11 cellular contexts compared by ENCODE assay signal in genomic region chr11:117930668-117931330, GRCh38. TPM values are rescaled to one million over a fixed set of nuclear protein-coding genes. Genes with fewer than 3 reads are reported as not detected.
DNase-seq lines count a peak whose midpoint lies in the region; ATAC-seq and TF ChIP-seq lines count a peak whose summit lies in the region.
"Had no signal": no experiment of that assay in that cellular context is flagged by ENCODE, and none has a peak within 500 bp of the region (broad histone marks: within the 10 kb centered on the region; RNA-seq: fewer than 3 reads in every experiment).

No MANE protein-coding gene starts in this region.

- H3K36me3 ChIP-seq in BLaER1 treated with 17β-estradiol and CSF1 and Interleukin-3, amounts not matched to agents 10 nM and 100 nM, result no peaks in the 10 kb centered on the region
- H3K36me3 ChIP-seq in DOHH2 (ENCODE audit: control insufficient read depth, low read length), result no peaks in the 10 kb centered on the region
- no peaks in the 10 kb centered on the region for H3K36me3 ChIP-seq in vagina

- ATAC-seq in activated B cell treated with CpG ODN at 0.5 μM for 24 hours (ENCODE audit: low read depth), result peak; percentile 60
- peak; percentile 26 for ATAC-seq in memory B cell (ENCODE audit: low read depth)
- no peak for ATAC-seq in WTC11
- ATAC-seq: esophagus mucosa had no signal

- H3K36me3 Mint-ChIP-seq in activated B cell treated with CpG ODN at 0.5 μM for 24 hours (ENCODE audit: low read depth) (no peaks in the 10 kb centered on the region), memory B cell (no peaks in the 10 kb centered on the region), WTC11 (no peaks in the 10 kb centered on the region)

- no peaks in the 10 kb centered on the region for H3K9me2 ChIP-seq in DOHH2 (replicated peaks; ENCODE audit: control insufficient read depth, low read length)

- H4K20me1 ChIP-seq in BLaER1 treated with 17β-estradiol and CSF1 and Interleukin-3, amounts not matched to agents 10 nM and 100 nM, result no peaks in the 10 kb centered on the region; a peak in 1 of 22 replicates
- no peaks in the 10 kb centered on the region for H4K20me1 ChIP-seq in DOHH2 (ENCODE audit: control insufficient read depth, insufficient read depth, low read depth, low read length)

- intact Hi-C loops in activated B cell treated with CpG ODN at 0.5 μM for 24 hours (cut with micrococcal nuclease), result no loop called here
- intact Hi-C loops in vagina (cut with DNase I), result no loop called here

- peaks cover 59 to 84% (median 65%) of the 10 kb centered on the region in 10 experiments for H3K4me1 ChIP-seq in BLaER1 treated with 17β-estradiol and CSF1 and Interleukin-3, amounts not matched to agents 10 nM and 100 nM
- peaks cover 58% of the 10 kb centered on the region for H3K4me1 ChIP-seq in DOHH2 (ENCODE audit: control insufficient read depth, low read length)
- peaks cover 8% of the 10 kb centered on the region for H3K4me1 ChIP-seq in vagina

- H3K27ac ChIP-seq in BLaER1 treated with 17β-estradiol and CSF1 and Interleukin-3, amounts not matched to agents 10 nM and 100 nM, result peak overlapping the region in 9 of 11 experiments; percentile 2 to 77 (median 51); a peak in 17 of 22 replicates
- H3K27ac ChIP-seq in DOHH2 (ENCODE audit: low read depth, low read length) (peak overlapping the region; percentile 17; the same call in 1 of the 2 replicates), vagina (no peak overlapping the region)

- DNase-seq in activated B cell treated with CpG ODN at 0.5 μM for 24 hours, result no peak
- no peak for DNase-seq in memory B cell (ENCODE audit: low spot score in 2 of 2)
- DNase-seq in CD1c-positive myeloid dendritic cell (ENCODE audit: extremely low spot score), result no peak
- DNase-seq in WTC11 (ENCODE audit: low spot score), result no peak
- no peak for DNase-seq in islet precursor cell
- DNase-seq in vagina (ENCODE audit: extremely low spot score in 2 of 2), result no peak
- DNase-seq: NCI-H1105, NCI-H774 had no signal

- H3K4me2 ChIP-seq in BLaER1 treated with 17β-estradiol and CSF1 and Interleukin-3, amounts not matched to agents 10 nM and 100 nM, result peak overlapping the region; percentile 71 to 92 (median 83)
- H3K4me2 ChIP-seq in DOHH2 (ENCODE audit: low read length), result peak overlapping the region; percentile 43

- H3K9me3 Mint-ChIP-seq in activated B cell treated with CpG ODN at 0.5 μM for 24 hours, result no peaks in the 10 kb centered on the region
- H3K9me3 Mint-ChIP-seq in memory B cell, result no peaks in the 10 kb centered on the region
- no peaks in the 10 kb centered on the region for H3K9me3 Mint-ChIP-seq in WTC11

- H3K27ac Mint-ChIP-seq in activated B cell treated with CpG ODN at 0.5 μM for 24 hours, result peak overlapping the region; percentile 41
- H3K27ac Mint-ChIP-seq in memory B cell, result peak overlapping the region; percentile 26
- no peak overlapping the region for H3K27ac Mint-ChIP-seq in WTC11

- CTCF ChIA-PET in activated B cell treated with CpG ODN at 0.5 μM for 24 hours (lab: Charles Lee), result interaction anchor here (0.7 to 1.2 kb wide), 2 partner anchors 15 to 124 kb away, joined by 4 read pairs; no protein-coding TSS in a partner anchor
- CTCF ChIA-PET in WTC11 (lab: Charles Lee), result interaction anchor here (0.6 to 9.2 kb wide), 4 partner anchors 15 to 222 kb away, joined by 3 to 94 read pairs (median 8); partner anchors contain the start of gene SCN4B

- no peaks in the 10 kb centered on the region for H3K9me3 ChIP-seq in BLaER1 treated with 17β-estradiol and CSF1 and Interleukin-3, amounts not matched to agents 10 nM and 100 nM (replicated peaks in 1 of 11)
- H3K9me3 ChIP-seq in DOHH2 (ENCODE audit: control insufficient read depth, insufficient read depth, low read length), result no peaks in the 10 kb centered on the region
- H3K9me3 ChIP-seq in vagina, result no peaks in the 10 kb centered on the region

- H3F3A ChIP-seq in DOHH2 (ENCODE audit: control insufficient read depth, insufficient read depth), result no peaks in the 10 kb centered on the region; the same call in 1 of the 2 replicates

- H3K9ac ChIP-seq in BLaER1 treated with 17β-estradiol and CSF1 and Interleukin-3, amounts not matched to agents 10 nM and 100 nM, result peak overlapping the region; percentile 16 to 67 (median 40); a peak in 18 of 22 replicates

- no peak overlapping the region for H3K4me3 Mint-ChIP-seq in activated B cell treated with CpG ODN at 0.5 μM for 24 hours
- no peak overlapping the region for H3K4me3 Mint-ChIP-seq in memory B cell
- no peak overlapping the region for H3K4me3 Mint-ChIP-seq in WTC11

- H3K4me3 ChIP-seq in BLaER1 treated with 17β-estradiol and CSF1 and Interleukin-3, amounts not matched to agents 10 nM and 100 nM, result peak overlapping the region in 3 of 10 experiments; percentile 21 to 30 (median 23); a peak in 5 of 20 replicates
- H3K4me3 ChIP-seq in DOHH2 (ENCODE audit: low read length) (0 out of 2 replicates have a peak overlapping the region, but pooled peaks have one; percentile 3), vagina (no peak overlapping the region)

- TF ChIP-seq POLR2A in vagina (IDR thresholded peaks at IDR 0.05), result no peak

- POLR2A ChIA-PET in activated B cell treated with CpG ODN at 0.5 μM for 24 hours (lab: Charles Lee) (interaction anchor here (0.7 to 1.5 kb wide), 2 partner anchors 49 to 299 kb away, joined by 3 to 6 read pairs; no protein-coding TSS in a partner anchor), WTC11 (lab: Charles Lee) (no interaction called here)

- H3K79me2 ChIP-seq in DOHH2 (ENCODE audit: control insufficient read depth, low read length), result no peaks in the 10 kb centered on the region

- peaks cover 0 to 16% (median 4%) of the 10 kb centered on the region in 11 experiments; a peak in 9 of 22 replicates for H3K27me3 ChIP-seq in BLaER1 treated with 17β-estradiol and CSF1 and Interleukin-3, amounts not matched to agents 10 nM and 100 nM
- H3K27me3 ChIP-seq in DOHH2 (ENCODE audit: control insufficient read depth, low read length) (no peaks in the 10 kb centered on the region), vagina (no peaks in the 10 kb centered on the region)

- TF ChIP-seq CTCF in DOHH2 (IDR thresholded peaks at IDR 0.05; ENCODE audit: low read depth, low read length, poor library complexity, severe bottlenecking) (no peak), activated B cell treated with CpG ODN at 0.5 μM for 24 hours (IDR thresholded peaks at IDR 0.05) (no peak), WTC11 (IDR thresholded peaks at IDR 0.05) (no peak), vagina (IDR thresholded peaks at IDR 0.05) (no peak)

- H3K27me3 Mint-ChIP-seq in activated B cell treated with CpG ODN at 0.5 μM for 24 hours (peaks cover 2% of the 10 kb centered on the region), memory B cell (no peaks in the 10 kb centered on the region), WTC11 (ENCODE audit: low read depth) (peaks cover 4% of the 10 kb centered on the region)

- H3K4me1 Mint-ChIP-seq in activated B cell treated with CpG ODN at 0.5 μM for 24 hours, result peaks cover 14% of the 10 kb centered on the region
- H3K4me1 Mint-ChIP-seq in memory B cell, result peaks cover 13% of the 10 kb centered on the region
- H3K4me1 Mint-ChIP-seq in WTC11, result peaks cover 40% of the 10 kb centered on the region

TF ChIP-seq in WTC11, 78 proteins besides CTCF, POLR2A, EP300 and RAD21:
- no peak for TF ChIP-seq TCF7 (CRISPR knock-in tag; IDR thresholded peaks at IDR 0.05; ENCODE audit: low read depth)
- TF ChIP-seq E2F1 (CRISPR knock-in tag; IDR thresholded peaks at IDR 0.05), result no peak
TF ChIP-seq in WTC11: peak in this region for 0.

RNA-seq across cellular contexts. Expression of gene TMPRSS13, which starts 1.6 kb away (rescaled TPM):
- total RNA-seq in activated B cell treated with CpG ODN at 0.5 μM for 24 hours, result 3.4 and 3.7 TPM in 2 replicates
- total RNA-seq in WTC11 (2021), result 0.62 to 1.1 TPM (median 0.63 TPM) in 3 replicates
- 9.6 TPM for total RNA-seq in vagina

RNA-seq across cellular contexts. Expression of gene FXYD6, which starts 54.3 kb away (rescaled TPM):
- not detected in 2 replicates for total RNA-seq in activated B cell treated with CpG ODN at 0.5 μM for 24 hours
- total RNA-seq in WTC11 (2021), result 26.2 to 31.6 TPM (median 30.1 TPM) in 3 replicates
- 75.4 TPM for total RNA-seq in vagina

RNA-seq across cellular contexts. Expression of gene IL10RA, which starts 55.4 kb away (rescaled TPM):
- 303 and 350 TPM in 2 replicates for total RNA-seq in activated B cell treated with CpG ODN at 0.5 μM for 24 hours
- 0.41 to 0.74 TPM (median 0.71 TPM) in 3 replicates for total RNA-seq in WTC11 (2021)
- total RNA-seq in vagina, result 29.0 TPM

Comparison
In these comparisons a context has a peak if more than half of its experiments do, and no peak if none do; other contexts are left out.
1. RNA of gene FXYD6, which starts 54.3 kb away (total RNA-seq): 75.4 TPM in vagina (single experiment) and 26.2 to 31.6 TPM in WTC11; not detected in activated B cell treated with CpG ODN at 0.5 μM for 24 hours; every median in the first group is over 10 times any median in the second.
2. RNA of gene IL10RA, which starts 55.4 kb away (total RNA-seq): 303 to 350 TPM in activated B cell treated with CpG ODN at 0.5 μM for 24 hours and 29.0 TPM in vagina (single experiment); 0.41 to 0.74 TPM in WTC11; every median in the first group is over 10 times any median in the second.